ENCODE assay signal across 20 cellular contexts in the genomic region with DNA sequence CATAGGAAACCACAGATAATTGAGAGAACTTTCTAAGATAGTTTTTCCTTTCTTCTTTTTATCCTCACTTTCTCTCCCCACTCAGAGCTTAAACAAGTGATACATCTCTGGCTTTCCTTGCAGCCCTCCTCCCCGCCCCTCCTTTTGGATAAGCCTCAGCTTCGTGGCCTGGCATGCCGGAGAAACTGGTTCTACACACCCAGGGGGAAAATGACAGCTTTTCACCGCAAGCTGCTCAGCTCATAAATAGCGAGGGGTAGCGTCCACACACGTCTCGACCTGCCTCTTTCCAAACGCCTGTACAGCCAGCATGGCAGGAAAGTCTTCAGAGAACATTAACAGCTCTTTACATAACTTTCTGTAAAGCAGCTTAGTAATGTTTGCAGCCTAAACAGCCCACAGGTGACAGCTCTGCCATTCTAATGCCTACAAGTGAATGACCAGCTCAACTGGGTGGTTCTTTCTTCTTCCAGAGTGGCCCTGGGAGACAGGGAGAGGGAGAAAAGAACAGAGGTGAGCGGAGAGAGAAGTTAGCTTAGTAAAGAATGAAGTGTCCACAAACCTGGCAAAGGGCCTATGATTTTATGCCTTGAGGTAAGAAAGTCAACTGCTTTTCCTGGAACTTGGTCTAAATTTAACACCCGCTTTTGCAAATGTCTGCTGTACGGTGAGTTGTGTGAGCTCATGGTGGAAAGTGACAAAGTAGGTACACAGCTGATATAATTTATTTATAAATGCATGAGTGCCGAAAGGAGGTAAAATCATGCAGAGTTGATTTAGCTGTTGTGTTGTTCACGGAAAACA.
DNase-seq lines count a peak whose midpoint lies in the region; FAIRE-seq and TF ChIP-seq lines count a peak whose summit lies in the region.
"Had no signal": no experiment of that assay in that cellular context is flagged by ENCODE, and none has a peak within 500 bp of the region (broad histone marks: within the 10 kb centered on the region; RNA-seq: fewer than 3 reads in every experiment).

No MANE protein-coding gene starts in this region.

- H3K79me1 ChIP-seq in H9 (ENCODE audit: insufficient read depth, low read depth, low read length, poor library complexity, severe bottlenecking) (no peaks in the 10 kb centered on the region), H1 (ENCODE audit: low read depth, low read length) (no peaks in the 10 kb centered on the region), trophoblast cell (ENCODE audit: low read length) (peaks cover 3% of the 10 kb centered on the region)

- H3K9ac ChIP-seq in H9 (ENCODE audit: extremely low read depth, insufficient read length, low read length) (no peak overlapping the region), H1 (replicated peaks in 1 of 4; ENCODE audit: extremely low read depth in 1 of 4, low read depth in 3 of 4, low read length in 3 of 4) (no peak overlapping the region), trophoblast cell (ENCODE audit: low read length) (no peak overlapping the region)

- H4K20me1 ChIP-seq in H9 (ENCODE audit: control insufficient read depth, insufficient read depth, insufficient read length) (no peaks in the 10 kb centered on the region), H1 (replicated peaks in 1 of 2; ENCODE audit: control insufficient read depth in 1 of 2, insufficient read depth in 2 of 2, low read length in 2 of 2) (no peaks in the 10 kb centered on the region)

- FAIRE-seq in H1 (lab: Jason Lieb, UNC): no peak
- FAIRE-seq: colon had no signal

- TF ChIP-seq EP300 in H1 (IDR thresholded peaks at IDR 0.05; ENCODE audit: borderline replicate concordance in 1 of 2, low read depth in 2 of 2, low read length in 2 of 2): no peak

- no peak overlapping the region for H4K5ac ChIP-seq in H9 (ENCODE audit: insufficient read length, low read depth, low read length)
- H4K5ac ChIP-seq in H1 (ENCODE audit: insufficient read length, low read depth, low read length): no peak overlapping the region

- H3K4me3 Mint-ChIP-seq in H9: no peak overlapping the region

- H2BK15ac ChIP-seq in H9 (ENCODE audit: low read depth, low read length) (no peak overlapping the region), H1 (ENCODE audit: low read length) (no peak overlapping the region)

- WGBS in H9 (ENCODE audit: extremely low coverage, insufficient read length, low lambda C conversion rate): no CpG with 5 or more reads among the region's 14 CpGs
- WGBS in H1 (ENCODE audit: extremely low coverage in 1 of 2, insufficient coverage in 1 of 2, insufficient read length in 1 of 2, insufficient replicate concordance in 2 of 2, low coverage in 1 of 2, low lambda C conversion rate in 2 of 2, missing lambda C conversion rate in 1 of 2), 2 experiments: 73% methylated on average over 14 of the region's 14 CpGs; no CpG with 5 or more reads in 1 of the 2 experiments
- no CpG with 5 or more reads among the region's 14 CpGs for WGBS in trophoblast cell (ENCODE audit: extremely low coverage, insufficient coverage, insufficient read length)

- H3K14ac ChIP-seq in H9 (ENCODE audit: insufficient read depth, low read length): no peak overlapping the region
- H3K14ac ChIP-seq in H1 (ENCODE audit: insufficient read length): no peak overlapping the region
- no peak overlapping the region for H3K14ac ChIP-seq in trophoblast cell (ENCODE audit: low read length)

- H3K27me3 ChIP-seq in H9 (ENCODE audit: insufficient read depth, low read length): no peaks in the 10 kb centered on the region
- H3K27me3 ChIP-seq in H1 (replicated peaks in 1 of 4; ENCODE audit: control insufficient read depth in 3 of 4, extremely low read depth in 1 of 4, insufficient read depth in 3 of 4, low read length in 3 of 4): no peaks in the 10 kb centered on the region
- H3K27me3 ChIP-seq in trophoblast cell (ENCODE audit: insufficient read depth, low read length): no peaks in the 10 kb centered on the region
- H3K27me3 ChIP-seq in tibial artery: no peaks in the 10 kb centered on the region
- no peaks in the 10 kb centered on the region for H3K27me3 ChIP-seq in effector memory CD4-positive, alpha-beta T cell (replicated peaks; ENCODE audit: control insufficient read depth, insufficient read depth, low read length, poor library complexity, severe bottlenecking)
- H3K27me3 ChIP-seq: SJCRH30 had no signal

- H2AFZ ChIP-seq in H9 (ENCODE audit: low read length) (peak overlapping the region; percentile 23), H1 (ENCODE audit: low read length) (peak overlapping the region; percentile 65; the same call in 1 of the 2 replicates), trophoblast cell (ENCODE audit: insufficient read depth, low read length, poor library complexity) (peak overlapping the region; percentile 59)

- H2BK20ac ChIP-seq in H9 (ENCODE audit: low read depth, low read length, poor library complexity, severe bottlenecking): no peak overlapping the region
- H2BK20ac ChIP-seq in H1 (ENCODE audit: low read length): no peak overlapping the region

- H2BK5ac ChIP-seq in H9 (ENCODE audit: insufficient read length, low read length) (no peak overlapping the region), H1 (ENCODE audit: low read depth, low read length) (no peak overlapping the region), trophoblast cell (ENCODE audit: low read depth, low read length, poor library complexity) (peak overlapping the region; percentile 36)

- POLR2A ChIA-PET in H1 (lab: Charles Lee; ENCODE audit: partially characterized antibody): no interaction called here

- DNase-seq in H9: no peak
- DNase-seq in NCI-H526 treated with DMSO at 0.1 percent for 48 hours (lab: John Stamatoyannopoulos, UW): peak; percentile 79
- DNase-seq in H1 (ENCODE audit: low read depth in 1 of 2, low spot score in 2 of 2): no peak
- peak; percentile 89 to 91 for DNase-seq in trophoblast cell
- no peak for DNase-seq in mesenteric fat pad (ENCODE audit: low spot score)
- no peak for DNase-seq in activated CD4-positive, alpha-beta T cell treated with anti-CD3 and anti-CD28 coated beads for 4 hours
- DNase-seq in tibial artery: no peak
- no peak for DNase-seq in effector memory CD4-positive, alpha-beta T cell
- DNase-seq: activated CD4-positive, alpha-beta T cell treated with anti-CD3 and anti-CD28 coated beads for 48 hours; activated CD8-positive, alpha-beta memory T cell treated with anti-CD3 and anti-CD28 coated beads, Interleukin-2, amount 50 U/mL, for 4 hours; activated naive CD4-positive, alpha-beta T cell; aorta; erythroblast; GOT3; NCI-H226; occipital lobe; stimulated activated CD4-positive, alpha-beta T cell treated with anti-CD3 and anti-CD28 coated beads, Interleukin-4, amount 100 ng/mL, for 1 hour; stimulated activated CD8-positive, alpha-beta memory T cell treated with anti-CD3 and anti-CD28 coated beads, Interleukin-4, amount 100 ng/mL, for 48 hours had no signal

- H3K4ac ChIP-seq in H9 (ENCODE audit: low read depth, low read length): no peak overlapping the region
- no peak overlapping the region for H3K4ac ChIP-seq in H1 (replicated peaks; ENCODE audit: insufficient read length, low read depth, low read length)
- H3K4ac ChIP-seq in trophoblast cell (ENCODE audit: low read depth, low read length): no peak overlapping the region

- no peak overlapping the region for H4K8ac ChIP-seq in H9 (replicated peaks; ENCODE audit: insufficient read length, low read depth, low read length)
- no peak overlapping the region for H4K8ac ChIP-seq in H1 (ENCODE audit: extremely low read depth, insufficient read depth, low read length)
- no peak overlapping the region for H4K8ac ChIP-seq in trophoblast cell (ENCODE audit: low read depth, low read length)

- H4K12ac ChIP-seq in trophoblast cell (ENCODE audit: low read depth, low read length): no peak overlapping the region

- H3K4me1 Mint-ChIP-seq in H9: peaks cover 15 to 19% of the 10 kb centered on the region in 2 experiments

- H3K27ac Mint-ChIP-seq in H9: no peak overlapping the region; a peak in 1 of 7 replicates

- H3K4me3 ChIP-seq in H1 (ENCODE audit: extremely low read depth in 1 of 4, insufficient read depth in 2 of 4, low read depth in 3 of 4, low read length in 4 of 4) (no peak overlapping the region), trophoblast cell (ENCODE audit: low read depth, low read length) (no peak overlapping the region), tibial artery (no peak overlapping the region)
- H3K4me3 ChIP-seq in effector memory CD4-positive, alpha-beta T cell (ENCODE audit: insufficient read depth, low read depth, low read length, poor library complexity, severe bottlenecking): no peak overlapping the region
- H3K4me3 ChIP-seq: SJCRH30 had no signal

- H4K91ac ChIP-seq in H9 (ENCODE audit: insufficient read length, low read depth, low read length): no peak overlapping the region
- no peak overlapping the region for H4K91ac ChIP-seq in H1 (replicated peaks; ENCODE audit: insufficient read length, low read length)
- no peak overlapping the region for H4K91ac ChIP-seq in trophoblast cell (ENCODE audit: low read depth, low read length)

- CTCF ChIA-PET in H1 (lab: Charles Lee; ENCODE audit: partially characterized antibody): interaction anchor here (0.5 to 1.1 kb wide), 3 partner anchors 79 to 258 kb away, joined by 3 read pairs; no protein-coding TSS in a partner anchor

- H3T11ph ChIP-seq in H9 (ENCODE audit: low read length): no peak overlapping the region

- no peaks in the 10 kb centered on the region for H3K36me3 Mint-ChIP-seq in H9 (ENCODE audit: insufficient read depth in 1 of 3, low read depth in 3 of 3)

- no peaks in the 10 kb centered on the region for H3K9me3 Mint-ChIP-seq in H9

- H3K18ac ChIP-seq in H9 (ENCODE audit: insufficient read length, low read depth, low read length): no peak overlapping the region
- 0 out of 2 replicates have a peak overlapping the region, but pooled peaks have one; percentile 4 for H3K18ac ChIP-seq in H1 (ENCODE audit: extremely low read depth, low read length)
- H3K18ac ChIP-seq in trophoblast cell (ENCODE audit: low read length): no peak overlapping the region

- H3K79me2 ChIP-seq in H9 (ENCODE audit: insufficient read depth, low read length) (no peaks in the 10 kb centered on the region), H1 (ENCODE audit: control insufficient read depth in 1 of 2, insufficient read depth in 2 of 2, low read length in 2 of 2) (no peaks in the 10 kb centered on the region), trophoblast cell (ENCODE audit: control insufficient read depth, insufficient read depth, low read length, poor library complexity) (no peaks in the 10 kb centered on the region)

- H3K9me3 ChIP-seq in H9 (ENCODE audit: control insufficient read depth, low read depth, low read length): no peaks in the 10 kb centered on the region
- no peaks in the 10 kb centered on the region for H3K9me3 ChIP-seq in H1 (ENCODE audit: insufficient read depth in 2 of 2, low read depth in 1 of 2, low read length in 1 of 2)
- peaks cover 1% of the 10 kb centered on the region for H3K9me3 ChIP-seq in trophoblast cell (ENCODE audit: insufficient read depth, low read depth, low read length)
- H3K9me3 ChIP-seq in tibial artery: no peaks in the 10 kb centered on the region
- H3K9me3 ChIP-seq in effector memory CD4-positive, alpha-beta T cell (ENCODE audit: control insufficient read depth, low read length): no peaks in the 10 kb centered on the region
- H3K9me3 ChIP-seq: SJCRH30 had no signal

- H3K4me1 ChIP-seq in H9 (ENCODE audit: insufficient read depth, low read length) (no peaks in the 10 kb centered on the region; the same call in 1 of the 2 replicates), H1 (replicated peaks in 1 of 4; ENCODE audit: control insufficient read depth in 3 of 4, insufficient read depth in 4 of 4, low read length in 3 of 4) (peaks cover 0 to 8% (median 0%) of the 10 kb centered on the region in 4 experiments; a peak in 1 of 7 replicates), trophoblast cell (ENCODE audit: control insufficient read depth in 1 of 2, insufficient read depth in 2 of 2, low read length in 2 of 2) (peaks cover 0 to 3% of the 10 kb centered on the region in 2 experiments), tibial artery (no peaks in the 10 kb centered on the region)
- no peaks in the 10 kb centered on the region for H3K4me1 ChIP-seq in effector memory CD4-positive, alpha-beta T cell (ENCODE audit: control insufficient read depth, insufficient read depth, low read length, poor library complexity, severe bottlenecking)
- H3K4me1 ChIP-seq: SJCRH30 had no signal

- H3K36me3 ChIP-seq in H1 (ENCODE audit: control insufficient read depth in 2 of 4, insufficient read depth in 4 of 4, low read length in 3 of 4) (no peaks in the 10 kb centered on the region), trophoblast cell (ENCODE audit: control insufficient read depth in 1 of 2, insufficient read depth in 2 of 2, low read length in 2 of 2) (peaks cover 0 to 2% of the 10 kb centered on the region in 2 experiments), tibial artery (no peaks in the 10 kb centered on the region)
- no peaks in the 10 kb centered on the region for H3K36me3 ChIP-seq in effector memory CD4-positive, alpha-beta T cell (ENCODE audit: control insufficient read depth, insufficient read depth, low read length)
- H3K36me3 ChIP-seq: SJCRH30 had no signal

- H3K23ac ChIP-seq in H9 (ENCODE audit: insufficient read length, low read depth, low read length) (no peak overlapping the region), H1 (ENCODE audit: insufficient read length) (no peak overlapping the region), trophoblast cell (ENCODE audit: low read length) (no peak overlapping the region)

- H3K23me2 ChIP-seq in H9 (ENCODE audit: insufficient read length, low read depth, low read length, poor library complexity, severe bottlenecking) (no peaks in the 10 kb centered on the region), H1 (ENCODE audit: low read depth, low read length) (no peaks in the 10 kb centered on the region)

- H2BK120ac ChIP-seq in H9 (ENCODE audit: low read depth, low read length, poor library complexity, severe bottlenecking): no peak overlapping the region
- H2BK120ac ChIP-seq in H1 (replicated peaks; ENCODE audit: low read depth, low read length): no peak overlapping the region
- H2BK120ac ChIP-seq in trophoblast cell (ENCODE audit: insufficient read depth, low read length, poor library complexity): no peak overlapping the region

- no peak for TF ChIP-seq RAD21 in H1 (IDR thresholded peaks at IDR 0.05 in 1 of 2, conservative IDR thresholded peaks at IDR 0.05 in 1 of 2; ENCODE audit: low read depth in 2 of 2, low read length in 2 of 2)

- TF ChIP-seq POLR2A in H1 (IDR thresholded peaks at IDR 0.05; ENCODE audit: control extremely low read depth in 1 of 2, low read depth in 2 of 2, low read length in 2 of 2): no peak

- H3K27me3 Mint-ChIP-seq in H9 (ENCODE audit: low read depth): no peaks in the 10 kb centered on the region; the same call in 1 of the 2 replicates

- H3K4me2 ChIP-seq in H9 (ENCODE audit: insufficient read depth, insufficient read length, low read length): no peak overlapping the region
- no peak overlapping the region; a peak in 1 of 4 replicates for H3K4me2 ChIP-seq in H1 (ENCODE audit: insufficient read depth in 1 of 2, low read depth in 2 of 2, low read length in 2 of 2)
- H3K4me2 ChIP-seq in trophoblast cell (ENCODE audit: low read length): peak overlapping the region; percentile 71

- TF ChIP-seq CTCF in H9 (conservative IDR thresholded peaks at IDR 0.05): no peak
- no peak for TF ChIP-seq CTCF in H1 (IDR thresholded peaks at IDR 0.05; ENCODE audit: control extremely low read depth in 1 of 3, insufficient read depth in 1 of 3, low read depth in 1 of 3, low read length in 3 of 3)
- no peak for TF ChIP-seq CTCF in tibial artery (IDR thresholded peaks at IDR 0.05)

- no peak overlapping the region for H2AK5ac ChIP-seq in H9 (ENCODE audit: insufficient read length, low read length)
- no peak overlapping the region for H2AK5ac ChIP-seq in H1 (ENCODE audit: low read depth, low read length)
- no peak overlapping the region for H2AK5ac ChIP-seq in trophoblast cell (ENCODE audit: low read length)

- intact Hi-C loops in tibial artery (cut with DNase I; ENCODE audit: low total_unique reads): no loop called here

- H2BK12ac ChIP-seq in H9 (ENCODE audit: insufficient read length, low read depth, low read length): no peak overlapping the region
- H2BK12ac ChIP-seq in H1 (ENCODE audit: low read depth, low read length): no peak overlapping the region
- no peak overlapping the region for H2BK12ac ChIP-seq in trophoblast cell (ENCODE audit: low read length)

- H3K27ac ChIP-seq in H9 (ENCODE audit: insufficient read length, low read depth, low read length): no peak overlapping the region
- H3K27ac ChIP-seq in H1 (ENCODE audit: low read depth, low read length): no peak overlapping the region
- H3K27ac ChIP-seq in trophoblast cell (ENCODE audit: low read depth, low read length): peak overlapping the region; percentile 90
- no peak overlapping the region for H3K27ac ChIP-seq in tibial artery
- no peak overlapping the region for H3K27ac ChIP-seq in effector memory CD4-positive, alpha-beta T cell (ENCODE audit: insufficient read depth, low read length, poor library complexity, severe bottlenecking)
- H3K27ac ChIP-seq: SJCRH30 had no signal

- H3K56ac ChIP-seq in H9 (ENCODE audit: insufficient read length, low read depth, low read length) (no peak overlapping the region), H1 (replicated peaks; ENCODE audit: insufficient read length, low read depth, low read length) (no peak overlapping the region)

Comparison
In these comparisons a context has a peak if more than half of its experiments do, and no peak if none do; other contexts are left out.
1. DNase-seq: peak in NCI-H526 treated with DMSO at 0.1 percent for 48 hours (single experiment) and trophoblast cell (2 of 2); none in H9 (single experiment), H1 (0 of 2), mesenteric fat pad (single experiment), activated CD4-positive, alpha-beta T cell treated with anti-CD3 and anti-CD28 coated beads for 4 hours (0 of 2), tibial artery (0 of 2) and effector memory CD4-positive, alpha-beta T cell (0 of 3).
2. Peak in every context shown above with its lines, with median percentiles within 50 percentile points of each other: H2AFZ ChIP-seq.